Comparison of ENCODE assay signal across 28 cellular contexts in the genomic region with DNA sequence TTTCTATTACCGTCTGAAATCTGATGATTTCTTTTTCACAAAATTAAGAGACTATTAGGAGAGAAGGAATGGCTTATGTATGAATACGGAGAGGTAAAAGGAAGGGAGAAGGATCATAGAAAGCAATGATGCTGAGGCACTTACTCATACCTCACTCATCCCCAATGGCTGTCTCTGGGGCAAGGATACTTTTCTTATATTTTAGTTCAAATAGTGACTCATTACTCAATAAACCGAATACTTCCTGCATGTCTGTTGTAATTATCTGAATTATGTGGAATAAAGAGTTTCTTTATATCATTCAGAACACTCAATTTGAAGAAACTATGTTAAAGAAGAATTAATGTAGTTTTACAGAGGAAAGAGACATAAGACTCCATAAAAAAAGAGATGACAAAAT.
DNase-seq lines count a peak whose midpoint lies in the region; ATAC-seq and TF ChIP-seq lines count a peak whose summit lies in the region.
"Had no signal": no experiment of that assay in that cellular context is flagged by ENCODE, and none has a peak within 500 bp of the region (broad histone marks: within the 10 kb centered on the region; RNA-seq: fewer than 3 reads in every experiment).

No MANE protein-coding gene starts in this region.

- no peaks in the 10 kb centered on the region for H4K20me1 ChIP-seq in smooth muscle cell (ENCODE audit: low read depth)

- DNase-seq in MCF 10A (ENCODE audit: unreplicated experiment) (peak; percentile 4), breast epithelium (ENCODE audit: low spot score in 2 of 2) (no peak), foreskin melanocyte (peak; percentile 10), NCI-H187 (lab: John Stamatoyannopoulos, UW) (no peak), smooth muscle cell (lab: John Stamatoyannopoulos, UW; ENCODE audit: unreplicated experiment) (no peak), NCI-H2081 (lab: John Stamatoyannopoulos, UW) (no peak)
- no peak for DNase-seq in stimulated activated CD4-positive, alpha-beta T cell treated with anti-CD3 and anti-CD28 coated beads, Interleukin-2, amount 100 ng/mL, for 48 hours
- DNase-seq: 8988T; activated CD8-positive, alpha-beta T cell treated with anti-CD3 and anti-CD28 coated beads for 36 hours; activated naive CD4-positive, alpha-beta T cell treated with anti-CD3 and anti-CD28 coated beads for 36 hours; activated T-cell treated with anti-CD3 and anti-CD28 coated beads, Interleukin-2, amount 50 U/mL, for 1 hour; aorta; CD4-positive, CD25-positive, alpha-beta regulatory T cell; DMS79 treated with DMSO at 0.1 percent for 48 hours; endodermal cell; hypothalamus; kidney; NCI-H1417; NCI-H82; PC-9; posterior cingulate gyrus; stimulated activated CD4-positive, alpha-beta T cell treated with anti-CD3 and anti-CD28 coated beads, Interleukin-4, amount 100 ng/mL, for 1 hour; stimulated activated naive CD8-positive, alpha-beta T cell treated with anti-CD3 and anti-CD28 coated beads, Interleukin-15, amount 100 ng/mL, for 72 hours; T-helper 9 cell; trophoblast cell had no signal

- no peak overlapping the region for H3K27ac ChIP-seq in breast epithelium
- H3K27ac ChIP-seq in smooth muscle cell (ENCODE audit: low read depth): no peak overlapping the region
- H3K27ac ChIP-seq: PC-9, skin epidermis had no signal

- no peaks in the 10 kb centered on the region for H3F3A ChIP-seq in smooth muscle cell (ENCODE audit: low read depth)

- no peaks in the 10 kb centered on the region for H3K79me2 ChIP-seq in smooth muscle cell (ENCODE audit: low read depth)

- TF ChIP-seq CTCF in MCF 10A (IDR thresholded peaks at IDR 0.05; ENCODE audit: unreplicated experiment) (no peak), breast epithelium (IDR thresholded peaks at IDR 0.05) (no peak), smooth muscle cell (IDR thresholded peaks at IDR 0.05; ENCODE audit: borderline replicate concordance, insufficient read depth, poor library complexity, severe bottlenecking) (no peak)

- H3K9ac ChIP-seq in smooth muscle cell (ENCODE audit: low read depth): no peak overlapping the region

- H3K4me3 Mint-ChIP-seq in MCF 10A (ENCODE audit: unreplicated experiment): no peak overlapping the region
- H3K4me3 Mint-ChIP-seq: activated CD8-positive, alpha-beta T cell treated with anti-CD3 and anti-CD28 coated beads for 36 hours; activated naive CD4-positive, alpha-beta T cell treated with anti-CD3 and anti-CD28 coated beads for 36 hours; CD4-positive, CD25-positive, alpha-beta regulatory T cell; endodermal cell; natural killer cell treated with Interleukin-12 subunit alpha and Interleukin-12 subunit beta and Interleukin-15 and Interleukin-18, amount 100 ng/mL, for 72 hours; stimulated activated naive CD8-positive, alpha-beta T cell treated with anti-CD3 and anti-CD28 coated beads, Interleukin-15, amount 100 ng/mL, for 72 hours had no signal

- no peaks in the 10 kb centered on the region for H3K36me3 ChIP-seq in breast epithelium
- H3K36me3 ChIP-seq in smooth muscle cell (ENCODE audit: low read depth): no peaks in the 10 kb centered on the region

- H3K4me1 ChIP-seq in breast epithelium (no peaks in the 10 kb centered on the region), smooth muscle cell (ENCODE audit: low read depth) (no peaks in the 10 kb centered on the region)

- no peaks in the 10 kb centered on the region for H3K36me3 Mint-ChIP-seq in MCF 10A (ENCODE audit: insufficient read depth, unreplicated experiment)
- H3K36me3 Mint-ChIP-seq: CD4-positive, CD25-positive, alpha-beta regulatory T cell; natural killer cell treated with Interleukin-12 subunit alpha and Interleukin-12 subunit beta and Interleukin-15 and Interleukin-18, amount 100 ng/mL, for 72 hours had no signal

- no peak overlapping the region for H3K27ac Mint-ChIP-seq in MCF 10A (ENCODE audit: low read depth, unreplicated experiment)
- H3K27ac Mint-ChIP-seq: activated CD8-positive, alpha-beta T cell treated with anti-CD3 and anti-CD28 coated beads for 36 hours; activated naive CD4-positive, alpha-beta T cell treated with anti-CD3 and anti-CD28 coated beads for 36 hours; CD4-positive, CD25-positive, alpha-beta regulatory T cell; endodermal cell; natural killer cell treated with Interleukin-12 subunit alpha and Interleukin-12 subunit beta and Interleukin-15 and Interleukin-18, amount 100 ng/mL, for 72 hours; stimulated activated naive CD8-positive, alpha-beta T cell treated with anti-CD3 and anti-CD28 coated beads, Interleukin-15, amount 100 ng/mL, for 72 hours had no signal

- CTCF ChIA-PET in MCF 10A (lab: Yijun Ruan, JAX): no interaction called here

- H3K9me3 Mint-ChIP-seq in MCF 10A (ENCODE audit: unreplicated experiment): no peaks in the 10 kb centered on the region
- H3K9me3 Mint-ChIP-seq: activated CD8-positive, alpha-beta T cell treated with anti-CD3 and anti-CD28 coated beads for 36 hours; activated naive CD4-positive, alpha-beta T cell treated with anti-CD3 and anti-CD28 coated beads for 36 hours; endodermal cell had no signal

- no peaks in the 10 kb centered on the region for H3K27me3 Mint-ChIP-seq in MCF 10A (ENCODE audit: insufficient read depth, unreplicated experiment)
- H3K27me3 Mint-ChIP-seq: activated CD8-positive, alpha-beta T cell treated with anti-CD3 and anti-CD28 coated beads for 36 hours; CD4-positive, CD25-positive, alpha-beta regulatory T cell; natural killer cell treated with Interleukin-12 subunit alpha and Interleukin-12 subunit beta and Interleukin-15 and Interleukin-18, amount 100 ng/mL, for 72 hours; stimulated activated naive CD8-positive, alpha-beta T cell treated with anti-CD3 and anti-CD28 coated beads, Interleukin-15, amount 100 ng/mL, for 72 hours had no signal

- H3K4me1 Mint-ChIP-seq in MCF 10A (ENCODE audit: insufficient read depth, unreplicated experiment): no peaks in the 10 kb centered on the region
- H3K4me1 Mint-ChIP-seq: CD4-positive, CD25-positive, alpha-beta regulatory T cell; endodermal cell; stimulated activated naive CD8-positive, alpha-beta T cell treated with anti-CD3 and anti-CD28 coated beads, Interleukin-15, amount 100 ng/mL, for 72 hours had no signal

- 82% methylated on average over 3 of the region's 3 CpGs for WGBS in smooth muscle cell (ENCODE audit: low lambda C conversion rate)

- no peaks in the 10 kb centered on the region for H3K9me3 ChIP-seq in breast epithelium
- H3K9me3 ChIP-seq in smooth muscle cell (replicated peaks; ENCODE audit: low read depth): no peaks in the 10 kb centered on the region

- BruUV-seq in MCF 10A (replicated peaks; lab: Mats Ljungman, UMichigan): no TSS peak

- no peak overlapping the region for H2AFZ ChIP-seq in smooth muscle cell (ENCODE audit: low read depth)
- H2AFZ ChIP-seq: PC-9 had no signal

- H3K27me3 ChIP-seq in breast epithelium (no peaks in the 10 kb centered on the region), smooth muscle cell (ENCODE audit: low read depth) (no peaks in the 10 kb centered on the region)

- H3K4me3 ChIP-seq in breast epithelium (no peak overlapping the region), smooth muscle cell (no peak overlapping the region)
- H3K4me3 ChIP-seq: PC-9, skin epidermis had no signal

- POLR2A ChIA-PET in MCF 10A (lab: Yijun Ruan, JAX): no interaction called here

- ATAC-seq in SK-N-SH treated with all-trans-retinoic acid at 6 μM for 48 hours: peak; percentile 45
- ATAC-seq: activated CD8-positive, alpha-beta T cell treated with anti-CD3 and anti-CD28 coated beads for 36 hours; natural killer cell treated with Interleukin-12 subunit alpha and Interleukin-12 subunit beta and Interleukin-15 and Interleukin-18, amount 100 ng/mL, for 72 hours; stimulated activated naive CD8-positive, alpha-beta T cell treated with anti-CD3 and anti-CD28 coated beads, Interleukin-15, amount 100 ng/mL, for 72 hours had no signal

- no peak overlapping the region for H3K4me2 ChIP-seq in smooth muscle cell
- H3K4me2 ChIP-seq: PC-9 had no signal

- no peak for TF ChIP-seq POLR2A in breast epithelium (IDR thresholded peaks at IDR 0.05)

- intact Hi-C loops in MCF 10A (cut with micrococcal nuclease) (no loop called here), breast epithelium (cut with DNase I; ENCODE audit: low total_unique reads) (no loop called here)

TF ChIP-seq in SK-N-SH treated with all-trans-retinoic acid at 6 μM for 48 hours, 23 proteins besides CTCF, POLR2A, EP300 and RAD21:
- TF ChIP-seq, protein P1, sequence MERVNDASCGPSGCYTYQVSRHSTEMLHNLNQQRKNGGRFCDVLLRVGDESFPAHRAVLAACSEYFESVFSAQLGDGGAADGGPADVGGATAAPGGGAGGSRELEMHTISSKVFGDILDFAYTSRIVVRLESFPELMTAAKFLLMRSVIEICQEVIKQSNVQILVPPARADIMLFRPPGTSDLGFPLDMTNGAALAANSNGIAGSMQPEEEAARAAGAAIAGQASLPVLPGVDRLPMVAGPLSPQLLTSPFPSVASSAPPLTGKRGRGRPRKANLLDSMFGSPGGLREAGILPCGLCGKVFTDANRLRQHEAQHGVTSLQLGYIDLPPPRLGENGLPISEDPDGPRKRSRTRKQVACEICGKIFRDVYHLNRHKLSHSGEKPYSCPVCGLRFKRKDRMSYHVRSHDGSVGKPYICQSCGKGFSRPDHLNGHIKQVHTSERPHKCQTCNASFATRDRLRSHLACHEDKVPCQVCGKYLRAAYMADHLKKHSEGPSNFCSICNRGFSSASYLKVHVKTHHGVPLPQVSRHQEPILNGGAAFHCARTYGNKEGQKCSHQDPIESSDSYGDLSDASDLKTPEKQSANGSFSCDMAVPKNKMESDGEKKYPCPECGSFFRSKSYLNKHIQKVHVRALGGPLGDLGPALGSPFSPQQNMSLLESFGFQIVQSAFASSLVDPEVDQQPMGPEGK (CRISPR knock-in tag; IDR thresholded peaks at IDR 0.05; ENCODE audit: borderline replicate concordance): no peak
- TF ChIP-seq ZC3H10 (CRISPR knock-in tag; IDR thresholded peaks at IDR 0.05): peak; percentile 61; the same call in 1 of the 2 replicates

Comparison
In these comparisons a context has a peak if more than half of its experiments do, and no peak if none do; other contexts are left out.
1. DNase-seq: peak in MCF 10A (single experiment) and foreskin melanocyte (single experiment); none in breast epithelium (0 of 2), NCI-H187 (0 of 2), smooth muscle cell (single experiment), NCI-H2081 (0 of 2) and stimulated activated CD4-positive, alpha-beta T cell treated with anti-CD3 and anti-CD28 coated beads, Interleukin-2, amount 100 ng/mL, for 48 hours (0 of 2).